ENCODE assay signal across 9 cellular contexts in the genomic region with DNA sequence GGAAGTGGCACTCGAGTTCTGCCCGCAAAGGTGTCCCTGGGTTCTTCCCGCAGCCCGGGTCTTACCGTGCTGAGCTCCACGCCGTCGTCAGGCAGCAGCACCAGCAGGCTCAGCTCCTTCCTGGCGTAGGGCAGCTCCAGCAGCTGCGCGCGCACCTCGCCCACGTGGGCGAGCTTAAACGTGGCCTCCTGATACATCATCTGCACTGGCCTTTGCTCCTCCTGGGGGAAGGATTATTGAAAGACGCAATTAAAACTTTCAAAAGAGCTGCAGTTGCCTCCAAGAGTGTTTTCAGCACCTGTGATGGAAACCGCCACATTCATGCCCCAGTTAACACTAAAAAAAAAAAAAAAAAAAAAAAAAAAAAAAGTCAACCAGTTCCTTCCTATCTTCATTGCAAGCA. TPM values are rescaled to one million over a fixed set of nuclear protein-coding genes. Genes with fewer than 3 reads are reported as not detected.
A peak's percentile ranks its signal among the peaks of the same experiment; 100 is the strongest.
DNase-seq lines count a peak whose midpoint lies in the region; ATAC-seq, FAIRE-seq and TF ChIP-seq lines count a peak whose summit lies in the region.
"Had no signal": no experiment of that assay in that cellular context is flagged by ENCODE, and none has a peak within 500 bp of the region (broad histone marks: within the 10 kb centered on the region; RNA-seq: fewer than 3 reads in every experiment).

No MANE protein-coding gene starts in this region.

- no peak for TF ChIP-seq EP300 in K562 (IDR thresholded peaks at IDR 0.05; ENCODE audit: low read length)
- TF ChIP-seq EP300 in sigmoid colon (IDR thresholded peaks at IDR 0.05) = no peak

- BruUV-seq in K562 (replicated peaks; lab: Mats Ljungman, UMichigan) = no TSS peak

- no peak for FAIRE-seq in K562 (lab: Jason Lieb, UNC)

- H3K27me3 ChIP-seq in K562 (ENCODE audit: control insufficient read depth in 2 of 2, insufficient read depth in 2 of 2, low read length in 2 of 2) (no peaks in the 10 kb centered on the region), smooth muscle cell (ENCODE audit: low read depth) (no peaks in the 10 kb centered on the region), sigmoid colon (no peaks in the 10 kb centered on the region)

- peak; percentile 89 for ATAC-seq in GM21529 (IDR thresholded peaks at IDR 0.05; ENCODE audit: unreplicated experiment)
- no peak for ATAC-seq in K562
- peak; percentile 97 for ATAC-seq in stimulated activated effector memory CD8-positive, alpha-beta T cell treated with anti-CD3 and anti-CD28 coated beads, Interleukin-12 subunit alpha, Interleukin-12 subunit beta, amount 100 ng/mL, for 72 hours

- H3K27me3 Mint-ChIP-seq in osteocyte (ENCODE audit: unreplicated experiment) = peaks cover 11% of the 10 kb centered on the region

- no peak overlapping the region for H3K27ac ChIP-seq in K562 (ENCODE audit: extremely low read depth, low read depth, low read length)
- no peak overlapping the region for H3K27ac ChIP-seq in smooth muscle cell (ENCODE audit: low read depth)
- no peak overlapping the region for H3K27ac ChIP-seq in sigmoid colon
- H3K27ac ChIP-seq: parathyroid adenoma had no signal

- H3K9me3 ChIP-seq in K562 (replicated peaks; ENCODE audit: control insufficient read depth, insufficient read depth, low read depth, low read length) (no peaks in the 10 kb centered on the region), smooth muscle cell (replicated peaks; ENCODE audit: low read depth) (no peaks in the 10 kb centered on the region), sigmoid colon (no peaks in the 10 kb centered on the region)

- peaks cover 51% of the 10 kb centered on the region for H3K4me1 Mint-ChIP-seq in stimulated activated effector memory CD8-positive, alpha-beta T cell treated with anti-CD3 and anti-CD28 coated beads, Interleukin-12 subunit alpha, Interleukin-12 subunit beta, amount 100 ng/mL, for 72 hours
- no peaks in the 10 kb centered on the region for H3K4me1 Mint-ChIP-seq in osteocyte (ENCODE audit: unreplicated experiment)

- TF ChIP-seq CTCF in K562 (IDR thresholded peaks at IDR 0.05 in 2 of 3, conservative IDR thresholded peaks at IDR 0.05 in 1 of 3; ENCODE audit: insufficient read depth in 2 of 3, low read depth in 1 of 3, low read length in 3 of 3) (no peak), osteocyte (IDR thresholded peaks at IDR 0.05) (no peak), smooth muscle cell (IDR thresholded peaks at IDR 0.05; ENCODE audit: borderline replicate concordance, insufficient read depth, poor library complexity, severe bottlenecking) (no peak), sigmoid colon (IDR thresholded peaks at IDR 0.05) (no peak)

- H3K9me3 Mint-ChIP-seq in stimulated activated effector memory CD8-positive, alpha-beta T cell treated with anti-CD3 and anti-CD28 coated beads, Interleukin-12 subunit alpha, Interleukin-12 subunit beta, amount 100 ng/mL, for 72 hours = no peaks in the 10 kb centered on the region
- H3K9me3 Mint-ChIP-seq in osteocyte (ENCODE audit: unreplicated experiment) = no peaks in the 10 kb centered on the region

- peak; percentile 68 for DNase-seq in SK-N-DZ (ENCODE audit: low spot score)
- DNase-seq in K562 (ENCODE audit: extremely low read depth in 1 of 4, low spot score in 3 of 4) = no peak
- DNase-seq in stimulated activated effector memory CD8-positive, alpha-beta T cell treated with anti-CD3 and anti-CD28 coated beads, Interleukin-12 subunit alpha, Interleukin-12 subunit beta, amount 100 ng/mL, for 72 hours (ENCODE audit: low spot score in 2 of 2) = peak; percentile 50 to 70
- DNase-seq in osteocyte (ENCODE audit: extremely low spot score, unreplicated experiment) = no peak
- no peak for DNase-seq in smooth muscle cell (lab: John Stamatoyannopoulos, UW; ENCODE audit: unreplicated experiment)
- DNase-seq in sigmoid colon = no peak
- DNase-seq: IMR-90 had no signal

- TF ChIP-seq POLR2A in K562 (conservative IDR thresholded peaks at IDR 0.05) (no peak), sigmoid colon (IDR thresholded peaks at IDR 0.05) (peak in 1 of 2 donors; percentile 18)

- intact Hi-C loops in K562 (cut with micrococcal nuclease) (no loop called here), sigmoid colon (cut with DNase I) (no loop called here)

- no peaks in the 10 kb centered on the region; a peak in 1 of 5 replicates for H3K4me1 ChIP-seq in K562 (replicated peaks in 1 of 2; ENCODE audit: control insufficient read depth in 2 of 2, insufficient read depth in 2 of 2, low read length in 2 of 2)
- H3K4me1 ChIP-seq in smooth muscle cell (ENCODE audit: low read depth) = no peaks in the 10 kb centered on the region
- no peaks in the 10 kb centered on the region for H3K4me1 ChIP-seq in sigmoid colon

- in situ Hi-C loops in K562 (cut with MboI) = no loop called here

- CTCF ChIA-PET in K562 (lab: Yijun Ruan, JAX; ENCODE audit: low intra/inter-chr PET ratio) = no interaction called here

- H4K20me1 ChIP-seq in K562 (replicated peaks; ENCODE audit: control insufficient read depth, insufficient read depth, low read length) = no peaks in the 10 kb centered on the region
- H4K20me1 ChIP-seq in smooth muscle cell (ENCODE audit: low read depth) = no peaks in the 10 kb centered on the region

- H3K79me2 ChIP-seq in K562 (ENCODE audit: control insufficient read depth, insufficient read depth, low read length) (no peaks in the 10 kb centered on the region), smooth muscle cell (ENCODE audit: low read depth) (no peaks in the 10 kb centered on the region)
- H3K79me2 ChIP-seq: parathyroid adenoma had no signal

- 0 out of 4 replicates have a peak overlapping the region, but pooled peaks of 1 of the 2 experiments have one; percentile 22 for H3K9ac ChIP-seq in K562 (ENCODE audit: insufficient read depth in 1 of 2, low read depth in 2 of 2, low read length in 2 of 2)
- no peak overlapping the region for H3K9ac ChIP-seq in smooth muscle cell (ENCODE audit: low read depth)
- H3K9ac ChIP-seq: parathyroid adenoma had no signal

- H3K9me1 ChIP-seq in K562 (ENCODE audit: control insufficient read depth, insufficient read depth, low read length) = no peaks in the 10 kb centered on the region

- no peak overlapping the region for H3K4me2 ChIP-seq in K562 (ENCODE audit: insufficient read depth, low read length)
- no peak overlapping the region for H3K4me2 ChIP-seq in smooth muscle cell

- POLR2A ChIA-PET in K562 (lab: Yijun Ruan, JAX) = interaction anchor here (0.9 to 2.1 kb wide), 2 partner anchors 9 to 11 kb away, joined by 4 to 6 read pairs; partner anchors contain the start of gene SERPINB9

- H3K4me3 ChIP-seq in K562 = no peak overlapping the region
- H3K4me3 ChIP-seq in smooth muscle cell = no peak overlapping the region
- no peak overlapping the region for H3K4me3 ChIP-seq in sigmoid colon

- TF ChIP-seq RAD21 in K562 (CRISPR knock-in tag; conservative IDR thresholded peaks at IDR 0.05 in 1 of 2, IDR thresholded peaks at IDR 0.05 in 1 of 2) = no peak

- peak overlapping the region; percentile 83 for H3K27ac Mint-ChIP-seq in stimulated activated effector memory CD8-positive, alpha-beta T cell treated with anti-CD3 and anti-CD28 coated beads, Interleukin-12 subunit alpha, Interleukin-12 subunit beta, amount 100 ng/mL, for 72 hours
- H3K27ac Mint-ChIP-seq in osteocyte (ENCODE audit: unreplicated experiment) = no peak overlapping the region

- peaks cover 100% of the 10 kb centered on the region for H3K36me3 Mint-ChIP-seq in stimulated activated effector memory CD8-positive, alpha-beta T cell treated with anti-CD3 and anti-CD28 coated beads, Interleukin-12 subunit alpha, Interleukin-12 subunit beta, amount 100 ng/mL, for 72 hours
- H3K36me3 Mint-ChIP-seq in osteocyte (ENCODE audit: unreplicated experiment) = peaks cover 2% of the 10 kb centered on the region

- peaks cover 71% of the 10 kb centered on the region for H3K36me3 ChIP-seq in K562 (ENCODE audit: control insufficient read depth, insufficient read depth, low read length)
- H3K36me3 ChIP-seq in smooth muscle cell (ENCODE audit: low read depth) = peaks cover 18% of the 10 kb centered on the region
- peaks cover 0 to 65% (median 7%) of the 10 kb centered on the region in 4 donors for H3K36me3 ChIP-seq in sigmoid colon

- H3F3A ChIP-seq in smooth muscle cell (ENCODE audit: low read depth) = no peaks in the 10 kb centered on the region

- H2AFZ ChIP-seq in K562 (ENCODE audit: low read depth, low read length) (no peak overlapping the region), smooth muscle cell (ENCODE audit: low read depth) (no peak overlapping the region)
- H2AFZ ChIP-seq: parathyroid adenoma had no signal

- H3K4me3 Mint-ChIP-seq in stimulated activated effector memory CD8-positive, alpha-beta T cell treated with anti-CD3 and anti-CD28 coated beads, Interleukin-12 subunit alpha, Interleukin-12 subunit beta, amount 100 ng/mL, for 72 hours = peak overlapping the region; percentile 66
- no peak overlapping the region for H3K4me3 Mint-ChIP-seq in osteocyte (ENCODE audit: unreplicated experiment)

- WGBS in K562 (ENCODE audit: insufficient coverage, low coverage, missing lambda C conversion rate) = 96% methylated on average over 18 of the region's 18 CpGs
- WGBS in smooth muscle cell (ENCODE audit: low lambda C conversion rate) = 95% methylated on average over 18 of the region's 18 CpGs
- 23 to 61% methylated on average over 18 of the region's 18 CpGs for WGBS in sigmoid colon, 2 donors

RNA-seq across cellular contexts. Expression of gene SERPINB9, which starts 11.3 kb away (rescaled TPM):
- polyA plus RNA-seq in SK-N-DZ (2014; cell fraction: cytosol; rRNA removed) = 0.06 and 0.23 TPM in 2 replicates
- not detected in 2 replicates for polyA plus RNA-seq in SK-N-DZ (2014; cell fraction: nucleus; rRNA removed)
- 38.5 and 40.9 TPM in 2 replicates for total RNA-seq in K562 (2011; cell fraction: chromatin; rRNA removed; ENCODE audit: low replicate concordance)
- 25.5 and 30.9 TPM in 2 replicates for total RNA-seq in K562 (2011; cell fraction: nucleolus; rRNA removed)
- total RNA-seq in K562 (2011; cell fraction: nucleoplasm; rRNA removed) = 39.8 and 60.8 TPM in 2 replicates
- total RNA-seq in K562 (2014; rRNA removed) (18.8 and 18.9 TPM in 2 replicates), K562 (2014; rRNA removed; fragmentation: Illumina TruSeq; extraction: Trizol) (30.7 and 37.5 TPM in 2 replicates), K562 (2015; rRNA removed; fragmentation: Illumina TruSeq; extraction: Trizol) (18.4 and 21.5 TPM in 2 replicates), K562 (2021) (31.7 and 37.0 TPM in 2 replicates), osteocyte (0.34 and 0.48 TPM in 2 replicates), smooth muscle cell (22.4 and 23.7 TPM in 2 replicates), sigmoid colon (1 to 10 TPM; 5.0 to 7.5 (median 6.1) TPM)
- polyA plus RNA-seq in K562 (2011; rRNA removed) (72.3 and 136 TPM in 2 replicates), K562 (2014; fragmentation: Illumina TruSeq; extraction: Trizol) (34.6 and 40.3 TPM in 2 replicates), K562 (2014; fragmentation: Nextera tagmentation; extraction: Ambion mirVana) (10 to 100 TPM; 12.1 to 20.0 TPM), K562 (2014; rRNA removed) (26.6 and 32.2 TPM in 2 replicates), smooth muscle cell (12.9 and 14.5 TPM in 2 replicates), sigmoid colon (10 to 100 TPM in 1 of 3 donors, 1 to 10 TPM in 2; 2.3 to 16.2 (median 2.4) TPM)
- polyA plus RNA-seq in K562 (2011; cell fraction: cytosol; rRNA removed) = 68.2 and 93.0 TPM in 2 replicates
- 24.3 and 46.3 TPM in 2 replicates for polyA plus RNA-seq in K562 (2011; cell fraction: nucleus; rRNA removed)
- 21.2 and 35.3 TPM in 2 replicates for polyA plus RNA-seq in K562 (2012)
- 75.4 and 149 TPM in 2 replicates for polyA minus RNA-seq in K562 (2011; rRNA and poly(A)+ RNA removed)
- polyA minus RNA-seq in K562 (2011; cell fraction: cytosol; rRNA and poly(A)+ RNA removed) = 34.9 and 85.8 TPM in 2 replicates
- polyA minus RNA-seq in K562 (2011; cell fraction: nucleus; rRNA and poly(A)+ RNA removed) = 14.3 and 16.3 TPM in 2 replicates

RNA-seq across cellular contexts. Expression of gene SERPINB1, which starts 50.1 kb away (rescaled TPM):
- polyA plus RNA-seq in SK-N-DZ (2014; cell fraction: cytosol; rRNA removed) = 13.6 and 22.3 TPM in 2 replicates
- polyA plus RNA-seq in SK-N-DZ (2014; cell fraction: nucleus; rRNA removed) = 8.4 and 12.0 TPM in 2 replicates
- 11.1 and 19.1 TPM in 2 replicates for total RNA-seq in K562 (2011; cell fraction: chromatin; rRNA removed; ENCODE audit: low replicate concordance)
- 13.9 and 18.2 TPM in 2 replicates for total RNA-seq in K562 (2011; cell fraction: nucleolus; rRNA removed)
- total RNA-seq in K562 (2011; cell fraction: nucleoplasm; rRNA removed) = 16.9 and 26.9 TPM in 2 replicates
- total RNA-seq in K562 (2014; rRNA removed) (36.7 and 41.2 TPM in 2 replicates), K562 (2014; rRNA removed; fragmentation: Illumina TruSeq; extraction: Trizol) (49.3 and 62.5 TPM in 2 replicates), K562 (2015; rRNA removed; fragmentation: Illumina TruSeq; extraction: Trizol) (31.9 and 33.9 TPM in 2 replicates), K562 (2021) (45.6 and 46.5 TPM in 2 replicates), osteocyte (13.7 and 14.8 TPM in 2 replicates), smooth muscle cell (10.5 and 14.8 TPM in 2 replicates), sigmoid colon (10 to 100 TPM; 19.6 to 88.0 (median 22.9) TPM)
- polyA plus RNA-seq in K562 (2011; rRNA removed) (49.4 and 108 TPM in 2 replicates), K562 (2014; fragmentation: Illumina TruSeq; extraction: Trizol) (57.7 and 78.3 TPM in 2 replicates), K562 (2014; fragmentation: Nextera tagmentation; extraction: Ambion mirVana) (10 to 100 TPM; 63.8 to 68.7 TPM), K562 (2014; rRNA removed) (61.9 and 66.9 TPM in 2 replicates), smooth muscle cell (17.7 and 21.9 TPM in 2 replicates), sigmoid colon (100 to 1,000 TPM in 2 of 3 donors, 10 to 100 TPM in 1; 97.9 to 230 (median 161) TPM)
- 24.3 and 27.5 TPM in 2 replicates for polyA plus RNA-seq in K562 (2011; cell fraction: cytosol; rRNA removed)
- polyA plus RNA-seq in K562 (2011; cell fraction: nucleus; rRNA removed) = 22.6 and 24.2 TPM in 2 replicates
- polyA plus RNA-seq in K562 (2012) = 44.7 and 93.0 TPM in 2 replicates
- 48.6 and 55.2 TPM in 2 replicates for polyA minus RNA-seq in K562 (2011; rRNA and poly(A)+ RNA removed)
- polyA minus RNA-seq in K562 (2011; cell fraction: cytosol; rRNA and poly(A)+ RNA removed) = 25.9 and 43.6 TPM in 2 replicates
- polyA minus RNA-seq in K562 (2011; cell fraction: nucleus; rRNA and poly(A)+ RNA removed) = 20.3 and 22.5 TPM in 2 replicates

Comparison
In these comparisons a context has a peak if more than half of its experiments do, and no peak if none do; other contexts are left out.
1. DNase-seq: peak in SK-N-DZ (single experiment) and stimulated activated effector memory CD8-positive, alpha-beta T cell treated with anti-CD3 and anti-CD28 coated beads, Interleukin-12 subunit alpha, Interleukin-12 subunit beta, amount 100 ng/mL, for 72 hours (2 of 2); none in K562 (0 of 4), osteocyte (single experiment), smooth muscle cell (single experiment) and sigmoid colon (single experiment).